In genomic region chr7:87797798-87798403, GRCh38 we compare ENCODE assay signal across 7 cellular contexts.
DNase-seq lines count a peak whose midpoint lies in the region; ATAC-seq and TF ChIP-seq lines count a peak whose summit lies in the region.

No MANE protein-coding gene starts in this region.

- H3K79me2 ChIP-seq in mammary epithelial cell (ENCODE audit: insufficient read depth, low read length) = no peaks in the 10 kb centered on the region

- H3K4me3 ChIP-seq in mammary epithelial cell (replicated peaks in 1 of 3; ENCODE audit: insufficient read depth in 1 of 3, low read depth in 2 of 3, low read length in 3 of 3) (no peak overlapping the region), right lobe of liver (no peak overlapping the region)

- no peak overlapping the region for H2AFZ ChIP-seq in mammary epithelial cell (ENCODE audit: low read depth, low read length)

- H3K27me3 ChIP-seq in mammary epithelial cell (ENCODE audit: insufficient read depth, low read length) = no peaks in the 10 kb centered on the region
- no peaks in the 10 kb centered on the region for H3K27me3 ChIP-seq in right lobe of liver

- CTCF ChIA-PET in mammary epithelial cell (lab: Charles Lee; ENCODE audit: low non-redundant PET) = interaction anchor here (0.6 to 0.7 kb wide), 4 partner anchors 25 to 559 kb away, joined by 3 to 5 read pairs (median 3); no protein-coding TSS in a partner anchor

- peak; percentile 92 for ATAC-seq in GM21381 (IDR thresholded peaks at IDR 0.05; ENCODE audit: unreplicated experiment)
- ATAC-seq in HG03520 (IDR thresholded peaks at IDR 0.05; ENCODE audit: unreplicated experiment) = peak; percentile 88
- peak; percentile 83 to 99 (median 88) for ATAC-seq in right lobe of liver

- BruUV-seq in mammary epithelial cell (replicated peaks; lab: Mats Ljungman, UMichigan) = no TSS peak

- in situ Hi-C loops in mammary epithelial cell (cut with MboI; ENCODE audit: low sequenced_read_pairs in 2 of 2) = no loop called here

- no peak overlapping the region for H3K4me2 ChIP-seq in mammary epithelial cell (ENCODE audit: insufficient read depth, low read depth, low read length)

- DNase-seq in GM03348 (ENCODE audit: low spot score) = peak; percentile 60
- DNase-seq in NCI-H748 (lab: John Stamatoyannopoulos, UW; ENCODE audit: unreplicated experiment) = peak; percentile 80
- DNase-seq in mammary epithelial cell = peak; percentile 68
- no peak for DNase-seq in right lobe of liver
- DNase-seq in activated naive CD4-positive, alpha-beta T cell treated with Interleukin-2 at 50 U/mL for 16 hours = no peak

- no peak for TF ChIP-seq POLR2A in right lobe of liver (IDR thresholded peaks at IDR 0.05)

- intact Hi-C loops in mammary epithelial cell (cut with micrococcal nuclease) (loop anchor here (1.0 to 5.0 kb wide), 5 partner anchors 79 to 369 kb away; partner anchors contain the start of genes DBF4 and SLC25A40), right lobe of liver (cut with DNase I) (no loop called here)

- H3K36me3 ChIP-seq in mammary epithelial cell (ENCODE audit: insufficient read depth, low read length) = no peaks in the 10 kb centered on the region
- H3K36me3 ChIP-seq in right lobe of liver = no peaks in the 10 kb centered on the region

- no peaks in the 10 kb centered on the region for H4K20me1 ChIP-seq in mammary epithelial cell (ENCODE audit: insufficient read depth, low read length)

- WGBS in mammary epithelial cell (ENCODE audit: low coverage, missing lambda C conversion rate) = 0% methylated on average over 4 of the region's 4 CpGs
- WGBS in right lobe of liver (ENCODE audit: insufficient coverage, low coverage, low lambda C conversion rate, missing lambda C conversion rate) = 4% methylated on average over 4 of the region's 4 CpGs

- H3K9ac ChIP-seq in mammary epithelial cell (ENCODE audit: insufficient read depth, low read length) = no peak overlapping the region

- H3K27ac ChIP-seq in mammary epithelial cell (ENCODE audit: insufficient read depth, low read depth, low read length) (no peak overlapping the region), right lobe of liver (no peak overlapping the region)

- H3K4me1 ChIP-seq in mammary epithelial cell (ENCODE audit: insufficient read depth, low read length) = no peaks in the 10 kb centered on the region
- H3K4me1 ChIP-seq in right lobe of liver = no peaks in the 10 kb centered on the region

- dilution Hi-C loops in mammary epithelial cell (cut with HindIII; ENCODE audit: low sequenced_read_pairs) = no loop called here

- peak; percentile 62 to 70 for TF ChIP-seq CTCF in mammary epithelial cell (conservative IDR thresholded peaks at IDR 0.05 in 1 of 2, IDR thresholded peaks at IDR 0.05 in 1 of 2; ENCODE audit: extremely low read depth in 1 of 2, insufficient read depth in 1 of 2, low read depth in 1 of 2, low read length in 2 of 2)
- peak; percentile 56 to 66 (median 60) for TF ChIP-seq CTCF in right lobe of liver (IDR thresholded peaks at IDR 0.05)

- H3K9me3 ChIP-seq in mammary epithelial cell (replicated peaks; ENCODE audit: insufficient read depth, low read length) = no peaks in the 10 kb centered on the region
- no peaks in the 10 kb centered on the region for H3K9me3 ChIP-seq in right lobe of liver

Comparison
In these comparisons a context has a peak if more than half of its experiments do, and no peak if none do; other contexts are left out.
1. DNase-seq: peak in GM03348 (single experiment), NCI-H748 (single experiment) and mammary epithelial cell (single experiment); none in right lobe of liver (0 of 3) and activated naive CD4-positive, alpha-beta T cell treated with Interleukin-2 at 50 U/mL for 16 hours (single experiment).
2. Peak in every context shown above with its lines, with median percentiles within 50 percentile points of each other: ATAC-seq.